In the genomic region with DNA sequence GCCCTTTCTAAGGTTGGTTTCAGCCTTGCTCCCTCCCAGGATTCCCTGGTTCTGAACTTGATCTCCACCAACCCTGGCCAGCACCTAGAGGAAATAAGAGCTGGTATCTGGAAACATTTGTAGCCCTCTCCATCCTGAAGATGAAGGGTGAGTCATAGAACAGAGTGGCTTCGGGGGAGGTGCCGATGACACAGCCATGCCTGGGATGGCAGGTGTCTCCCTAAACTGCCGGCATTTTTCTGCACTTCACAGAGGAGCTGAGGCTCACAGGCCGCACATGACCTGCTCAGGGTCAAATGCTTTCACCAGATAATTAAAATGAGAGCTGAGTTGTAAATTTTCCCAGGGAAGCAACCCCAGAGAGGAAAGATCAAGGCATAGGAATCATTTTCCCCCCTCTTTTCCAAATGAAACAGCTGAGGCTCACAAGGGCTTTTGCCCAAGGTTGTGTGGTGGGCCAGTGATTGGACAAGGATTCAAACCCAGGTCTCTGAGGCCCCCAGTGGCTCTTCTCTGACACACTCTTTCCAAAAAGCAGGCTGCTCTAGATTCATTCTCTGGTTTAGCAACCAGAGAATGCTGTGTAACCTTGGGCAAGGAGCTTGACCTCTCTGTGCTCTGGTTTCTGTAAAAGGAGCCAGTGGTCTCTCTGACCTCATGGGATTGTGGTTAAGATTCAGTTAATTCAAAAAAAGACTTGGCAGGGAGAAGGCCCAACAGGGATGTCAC, we compare ENCODE assay signal across 8 cellular contexts. TPM values are rescaled to one million over a fixed set of nuclear protein-coding genes. Genes with fewer than 3 reads are reported as not detected.
DNase-seq lines count a peak whose midpoint lies in the region; ATAC-seq and TF ChIP-seq lines count a peak whose summit lies in the region.

No MANE protein-coding gene starts in this region.

- H3K4me1 ChIP-seq in iPS-18a (ENCODE audit: control insufficient read depth, low read depth, low read length) (peaks cover 8% of the 10 kb centered on the region), spleen (peaks cover 19 to 47% (median 37%) of the 10 kb centered on the region in 6 donors)

- H3K36me3 ChIP-seq in iPS-18a (ENCODE audit: control insufficient read depth, low read depth, low read length) (peaks cover 4% of the 10 kb centered on the region), spleen (peaks cover 0 to 35% (median 6%) of the 10 kb centered on the region in 6 donors)

- peaks cover 6% of the 10 kb centered on the region for H3K36me3 Mint-ChIP-seq in activated T-cell treated with anti-CD3 and anti-CD28 coated beads, Interleukin-2, amount 50 U/mL, for 4 hours (ENCODE audit: insufficient read depth)

- DNase-seq in KBM-7 (peak; percentile 16), spleen (no peak), GM13977 (ENCODE audit: low spot score) (no peak)
- DNase-seq in activated T-cell treated with anti-CD3 and anti-CD28 coated beads, Interleukin-2, amount 50 U/mL, for 4 hours, result no peak

- peak overlapping the region; percentile 70 for H3K4me3 ChIP-seq in iPS-18a (ENCODE audit: low read length)
- H3K4me3 ChIP-seq in spleen, result peak overlapping the region; percentile 31 to 95 (median 80)

- peak overlapping the region; percentile 34 for H3K9ac ChIP-seq in iPS-18a (ENCODE audit: low read length)

- no peaks in the 10 kb centered on the region for H3K9me3 ChIP-seq in iPS-18a (ENCODE audit: control insufficient read depth, low read depth, low read length)
- no peaks in the 10 kb centered on the region for H3K9me3 ChIP-seq in spleen

- H3K27me3 ChIP-seq in iPS-18a (ENCODE audit: control insufficient read depth, insufficient read depth, low read length) (peaks cover 47% of the 10 kb centered on the region), spleen (replicated peaks in 1 of 7) (no peaks in the 10 kb centered on the region)

- H3K27me3 Mint-ChIP-seq in activated T-cell treated with anti-CD3 and anti-CD28 coated beads, Interleukin-2, amount 50 U/mL, for 4 hours (ENCODE audit: low read depth), result no peaks in the 10 kb centered on the region

- peak overlapping the region; percentile 79 for H3K4me3 Mint-ChIP-seq in activated T-cell treated with anti-CD3 and anti-CD28 coated beads, Interleukin-2, amount 50 U/mL, for 4 hours

- H3K4me1 Mint-ChIP-seq in activated T-cell treated with anti-CD3 and anti-CD28 coated beads, Interleukin-2, amount 50 U/mL, for 4 hours (ENCODE audit: low read depth), result peaks cover 36% of the 10 kb centered on the region

- intact Hi-C loops in spleen (cut with DNase I; ENCODE audit: low total_unique reads), result loop anchor here (5.0 kb wide), 1 partner anchor 75 kb away; a partner anchor contains a TSS

- no peak for ATAC-seq in activated T-cell treated with anti-CD3 and anti-CD28 coated beads, Interleukin-2, amount 50 U/mL, for 4 hours
- ATAC-seq in GM18498 (IDR thresholded peaks at IDR 0.05; ENCODE audit: unreplicated experiment) (no peak), GM21529 (IDR thresholded peaks at IDR 0.05; ENCODE audit: unreplicated experiment) (no peak)

- TF ChIP-seq POLR2A in spleen (IDR thresholded peaks at IDR 0.05), result no peak

- 90 to 95% (median 92%) methylated on average over 4 of the region's 4 CpGs for WGBS in spleen, 5 donors

- H3K9me3 Mint-ChIP-seq in activated T-cell treated with anti-CD3 and anti-CD28 coated beads, Interleukin-2, amount 50 U/mL, for 4 hours, result no peaks in the 10 kb centered on the region

- in situ Hi-C loops in KBM-7 (cut with MboI; ENCODE audit: low pct_unique_long_range_greater_than_20kb, low sequenced_read_pairs), result no loop called here
- in situ Hi-C loops in GM13977 (cut with MboI; ENCODE audit: low pct_unique_long_range_greater_than_20kb, low sequenced_read_pairs, unreplicated experiment), result no loop called here

- TF ChIP-seq CTCF in C4-2B (conservative IDR thresholded peaks at IDR 0.05) (no peak), spleen (IDR thresholded peaks at IDR 0.05 in 8 of 11, conservative IDR thresholded peaks at IDR 0.05 in 3 of 11) (no peak), GM13977 (IDR thresholded peaks at IDR 0.05; ENCODE audit: extremely low read depth, insufficient read depth, missing control alignments) (no peak)

- H3K27ac ChIP-seq in C4-2B, result peak overlapping the region; percentile 71
- H3K27ac ChIP-seq in iPS-18a (ENCODE audit: low read length), result no peak overlapping the region
- peak overlapping the region in 6 of 8 donors; percentile 50 to 93 (median 86) for H3K27ac ChIP-seq in spleen

RNA-seq across cellular contexts. Expression of a gene that starts 1.2 kb away (rescaled TPM):
- 10 to 100 TPM in 1 of 3 donors, 1 to 10 TPM in 2; 8.9 to 11.1 (median 8.9) TPM for total RNA-seq in activated T-cell treated with anti-CD3 and anti-CD28 coated beads, Interleukin-2, amount 50 U/mL, for 4 hours
- total RNA-seq in spleen, result 10 to 100 TPM; 12.5 to 25.3 (median 16.8) TPM
- polyA plus RNA-seq in spleen, result 10 to 100 TPM in 2 of 3 donors, 1 to 10 TPM in 1; 9.7 to 11.6 (median 10.6) TPM

RNA-seq across cellular contexts. Expression of a gene that starts 29.2 kb away (rescaled TPM):
- total RNA-seq in activated T-cell treated with anti-CD3 and anti-CD28 coated beads, Interleukin-2, amount 50 U/mL, for 4 hours, result 10 to 100 TPM; 80.0 to 93.9 (median 80.6) TPM
- total RNA-seq in spleen, result 10 to 100 TPM; 17.2 to 27.4 (median 18.7) TPM
- 10 to 100 TPM; 25.8 to 29.0 (median 28.5) TPM for polyA plus RNA-seq in spleen

RNA-seq across cellular contexts. Expression of a gene that starts 29.3 kb away (rescaled TPM):
- total RNA-seq in activated T-cell treated with anti-CD3 and anti-CD28 coated beads, Interleukin-2, amount 50 U/mL, for 4 hours, result 10 to 100 TPM; 66.8 to 76.6 (median 71.8) TPM
- 100 to 1,000 TPM in 2 of 7 donors, 10 to 100 TPM in 5; 55.7 to 109 (median 79.1) TPM for total RNA-seq in spleen
- 100 to 1,000 TPM in 2 of 3 donors, 10 to 100 TPM in 1; 54.5 to 127 (median 106) TPM for polyA plus RNA-seq in spleen
